Comparison of ENCODE assay signal across 1 cellular context in genomic region chr5:120609570-120609969, GRCh38.
TF ChIP-seq lines count a peak whose summit lies in the region.

No MANE protein-coding gene starts in this region.

TF ChIP-seq in SK-N-SH, 30 proteins besides CTCF, POLR2A, EP300 and RAD21:
- TF ChIP-seq NFIC (IDR thresholded peaks at IDR 0.05; ENCODE audit: borderline replicate concordance), result peak; percentile 35; the same call in 1 of the 2 replicates
- TF ChIP-seq TCF12 (IDR thresholded peaks at IDR 0.05), result peak; percentile 83
- peak; percentile 27; the same call in 1 of the 2 replicates for TF ChIP-seq JUND (IDR thresholded peaks at IDR 0.05)
- TF ChIP-seq USF2 (IDR thresholded peaks at IDR 0.05; ENCODE audit: borderline replicate concordance, low read depth, low read length), result no peak
- TF ChIP-seq ELF1 (IDR thresholded peaks at IDR 0.05), result no peak
- TF ChIP-seq FOSL2 (IDR thresholded peaks at IDR 0.05; ENCODE audit: borderline replicate concordance, low read depth), result peak; percentile 50; the same call in 1 of the 2 replicates
- TF ChIP-seq YY1 (IDR thresholded peaks at IDR 0.05; ENCODE audit: low read depth), result no peak
- TF ChIP-seq PBX3 (IDR thresholded peaks at IDR 0.05), result peak; percentile 69
- TF ChIP-seq TAF1 (IDR thresholded peaks at IDR 0.05; ENCODE audit: borderline replicate concordance, low read depth, low read length), result no peak
- no peak for TF ChIP-seq NRF1 (IDR thresholded peaks at IDR 0.05; ENCODE audit: low read depth, low read length)
